In genomic region chr11:96235725-96236124, GRCh38 we compare ENCODE assay signal across 10 cellular contexts.
A peak's percentile ranks its signal among the peaks of the same experiment; 100 is the strongest.
DNase-seq lines count a peak whose midpoint lies in the region; ATAC-seq and TF ChIP-seq lines count a peak whose summit lies in the region.
"Had no signal": no experiment of that assay in that cellular context is flagged by ENCODE, and none has a peak within 500 bp of the region (broad histone marks: within the 10 kb centered on the region; RNA-seq: fewer than 3 reads in every experiment).

No MANE protein-coding gene starts in this region.

- peak overlapping the region; percentile 82 for H3K27ac Mint-ChIP-seq in activated CD4-positive, alpha-beta T cell treated with anti-CD3 and anti-CD28 coated beads, Interleukin-2, amount 10 ng/mL, durations not matched to agents 7 days and 5 days
- no peak overlapping the region for H3K27ac Mint-ChIP-seq in neural progenitor cell
- H3K27ac Mint-ChIP-seq: H9 had no signal

- H3K9me3 ChIP-seq in HEK293 (ENCODE audit: control insufficient read depth, insufficient read depth, low read depth, low read length) = no peaks in the 10 kb centered on the region
- H3K9me3 ChIP-seq in sigmoid colon = no peaks in the 10 kb centered on the region
- no peaks in the 10 kb centered on the region for H3K9me3 ChIP-seq in neural progenitor cell (ENCODE audit: low read depth)

- POLR2A ChIA-PET in HEK293 (lab: Yijun Ruan, JAX) = no interaction called here
- POLR2A ChIA-PET in activated CD4-positive, alpha-beta T cell treated with anti-CD3 and anti-CD28 coated beads, Interleukin-2, amount 10 ng/mL, durations not matched to agents 7 days and 5 days (lab: Charles Lee) = interaction anchor here (0.6 kb wide), 1 partner anchor 102 kb away, joined by 4 read pairs; no protein-coding TSS in a partner anchor

- no peaks in the 10 kb centered on the region for H3K27me3 Mint-ChIP-seq in activated CD4-positive, alpha-beta T cell treated with anti-CD3 and anti-CD28 coated beads, Interleukin-2, amount 10 ng/mL, durations not matched to agents 7 days and 5 days
- peaks cover 2% of the 10 kb centered on the region for H3K27me3 Mint-ChIP-seq in neural progenitor cell (ENCODE audit: insufficient read depth, low read depth)

- peaks cover 23% of the 10 kb centered on the region for H3K36me3 Mint-ChIP-seq in activated CD4-positive, alpha-beta T cell treated with anti-CD3 and anti-CD28 coated beads, Interleukin-2, amount 10 ng/mL, durations not matched to agents 7 days and 5 days (ENCODE audit: low read depth)
- peaks cover 8% of the 10 kb centered on the region for H3K36me3 Mint-ChIP-seq in neural progenitor cell

- peaks cover 20% of the 10 kb centered on the region for H3K4me1 ChIP-seq in HEK293 (ENCODE audit: control insufficient read depth, insufficient read depth, low read length)
- H3K4me1 ChIP-seq in sigmoid colon = peaks cover 0 to 51% (median 43%) of the 10 kb centered on the region in 4 donors
- H3K4me1 ChIP-seq in neural progenitor cell = peaks cover 27% of the 10 kb centered on the region

- intact Hi-C loops in sigmoid colon (cut with DNase I) = loop anchor here (5.0 kb wide), 1 partner anchor 178 kb away; no protein-coding TSS in a partner anchor

- H3F3A ChIP-seq in neural progenitor cell (ENCODE audit: low read depth) = no peaks in the 10 kb centered on the region

- TF ChIP-seq CTCF in HEK293 (tag by site-specific recombination; IDR thresholded peaks at IDR 0.05) (no peak), sigmoid colon (IDR thresholded peaks at IDR 0.05) (no peak), neural progenitor cell (IDR thresholded peaks at IDR 0.05) (no peak)

- no peak overlapping the region for H3K27ac ChIP-seq in HEK293 (ENCODE audit: extremely low read depth, low read depth, low read length)
- H3K27ac ChIP-seq in sigmoid colon = peak overlapping the region in 3 of 4 donors; percentile 24 to 70 (median 41)
- no peak overlapping the region for H3K27ac ChIP-seq in neural progenitor cell

- 67 to 83% methylated on average over 4 of the region's 4 CpGs for WGBS in sigmoid colon, 2 donors

- H3K36me3 ChIP-seq in HEK293 (ENCODE audit: control insufficient read depth in 2 of 2, insufficient read depth in 1 of 2, low read length in 2 of 2) (no peaks in the 10 kb centered on the region), sigmoid colon (no peaks in the 10 kb centered on the region), H7 (replicated peaks; ENCODE audit: control insufficient read depth, insufficient read depth, low read length) (no peaks in the 10 kb centered on the region), neural progenitor cell (no peaks in the 10 kb centered on the region)

- H3K4me3 ChIP-seq in HEK293 (ENCODE audit: low read depth, low read length) = no peak overlapping the region
- no peak overlapping the region for H3K4me3 ChIP-seq in sigmoid colon
- no peak overlapping the region for H3K4me3 ChIP-seq in H7 (ENCODE audit: insufficient read depth, low read depth, low read length)
- no peak overlapping the region for H3K4me3 ChIP-seq in neural progenitor cell

- no peaks in the 10 kb centered on the region for H3K27me3 ChIP-seq in sigmoid colon
- no peaks in the 10 kb centered on the region for H3K27me3 ChIP-seq in H7 (ENCODE audit: control insufficient read depth, insufficient read depth, low read length)
- no peaks in the 10 kb centered on the region for H3K27me3 ChIP-seq in neural progenitor cell

- peak overlapping the region; percentile 31 for H3K4me3 Mint-ChIP-seq in activated CD4-positive, alpha-beta T cell treated with anti-CD3 and anti-CD28 coated beads, Interleukin-2, amount 10 ng/mL, durations not matched to agents 7 days and 5 days
- no peak overlapping the region for H3K4me3 Mint-ChIP-seq in neural progenitor cell
- H3K4me3 Mint-ChIP-seq: H9 had no signal

- ATAC-seq in GM18520 (IDR thresholded peaks at IDR 0.05; ENCODE audit: unreplicated experiment) = peak; percentile 94
- no peak for ATAC-seq in HG03135 (IDR thresholded peaks at IDR 0.05; ENCODE audit: unreplicated experiment)
- ATAC-seq: left colon had no signal

- H3K79me2 ChIP-seq in neural progenitor cell (ENCODE audit: low read depth) = no peaks in the 10 kb centered on the region

- H3K4me2 ChIP-seq in neural progenitor cell = no peak overlapping the region

- peaks cover 37% of the 10 kb centered on the region for H3K4me1 Mint-ChIP-seq in activated CD4-positive, alpha-beta T cell treated with anti-CD3 and anti-CD28 coated beads, Interleukin-2, amount 10 ng/mL, durations not matched to agents 7 days and 5 days
- peaks cover 13% of the 10 kb centered on the region for H3K4me1 Mint-ChIP-seq in neural progenitor cell

- no peaks in the 10 kb centered on the region for H4K20me1 ChIP-seq in neural progenitor cell (ENCODE audit: low read depth)

- peaks cover 3% of the 10 kb centered on the region for H3K9me3 Mint-ChIP-seq in activated CD4-positive, alpha-beta T cell treated with anti-CD3 and anti-CD28 coated beads, Interleukin-2, amount 10 ng/mL, durations not matched to agents 7 days and 5 days
- H3K9me3 Mint-ChIP-seq in neural progenitor cell = no peaks in the 10 kb centered on the region
- H3K9me3 Mint-ChIP-seq: H9 had no signal

- CTCF ChIA-PET in HEK293 (lab: Yijun Ruan, JAX) = no interaction called here
- CTCF ChIA-PET in activated CD4-positive, alpha-beta T cell treated with anti-CD3 and anti-CD28 coated beads, Interleukin-2, amount 10 ng/mL, durations not matched to agents 7 days and 5 days (lab: Charles Lee) = interaction anchor here (0.5 to 4.5 kb wide), 5 partner anchors 11 to 108 kb away, joined by 3 to 28 read pairs (median 4); partner anchors contain the start of gene MAML2

- peak; percentile 50 for DNase-seq in activated CD4-positive, alpha-beta T cell treated with anti-CD3 and anti-CD28 coated beads, Interleukin-2, amount 10 ng/mL, durations not matched to agents 7 days and 5 days
- DNase-seq in sigmoid colon (no peak), H7 (no peak), neural progenitor cell (ENCODE audit: low spot score) (no peak), NCI-H510A (lab: John Stamatoyannopoulos, UW) (no peak)
- DNase-seq: H9, left colon had no signal

- H2AFZ ChIP-seq in neural progenitor cell (replicated peaks) = no peak overlapping the region

- TF ChIP-seq EP300 in sigmoid colon (IDR thresholded peaks at IDR 0.05) = no peak

- no peak overlapping the region for H3K9ac ChIP-seq in neural progenitor cell

- no peak for TF ChIP-seq POLR2A in sigmoid colon (IDR thresholded peaks at IDR 0.05)

TF ChIP-seq in HEK293, 187 proteins besides CTCF, POLR2A, EP300 and RAD21:
- TF ChIP-seq FEZF1 (tag by site-specific recombination; IDR thresholded peaks at IDR 0.05) = peak; percentile 73
- TF ChIP-seq, protein P1, sequence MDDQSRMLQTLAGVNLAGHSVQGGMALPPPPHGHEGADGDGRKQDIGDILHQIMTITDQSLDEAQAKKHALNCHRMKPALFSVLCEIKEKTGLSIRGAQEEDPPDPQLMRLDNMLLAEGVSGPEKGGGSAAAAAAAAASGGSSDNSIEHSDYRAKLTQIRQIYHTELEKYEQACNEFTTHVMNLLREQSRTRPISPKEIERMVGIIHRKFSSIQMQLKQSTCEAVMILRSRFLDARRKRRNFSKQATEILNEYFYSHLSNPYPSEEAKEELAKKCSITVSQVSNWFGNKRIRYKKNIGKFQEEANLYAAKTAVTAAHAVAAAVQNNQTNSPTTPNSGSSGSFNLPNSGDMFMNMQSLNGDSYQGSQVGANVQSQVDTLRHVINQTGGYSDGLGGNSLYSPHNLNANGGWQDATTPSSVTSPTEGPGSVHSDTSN (CRISPR knock-in tag; IDR thresholded peaks at IDR 0.05) = no peak
- TF ChIP-seq, protein P2, sequence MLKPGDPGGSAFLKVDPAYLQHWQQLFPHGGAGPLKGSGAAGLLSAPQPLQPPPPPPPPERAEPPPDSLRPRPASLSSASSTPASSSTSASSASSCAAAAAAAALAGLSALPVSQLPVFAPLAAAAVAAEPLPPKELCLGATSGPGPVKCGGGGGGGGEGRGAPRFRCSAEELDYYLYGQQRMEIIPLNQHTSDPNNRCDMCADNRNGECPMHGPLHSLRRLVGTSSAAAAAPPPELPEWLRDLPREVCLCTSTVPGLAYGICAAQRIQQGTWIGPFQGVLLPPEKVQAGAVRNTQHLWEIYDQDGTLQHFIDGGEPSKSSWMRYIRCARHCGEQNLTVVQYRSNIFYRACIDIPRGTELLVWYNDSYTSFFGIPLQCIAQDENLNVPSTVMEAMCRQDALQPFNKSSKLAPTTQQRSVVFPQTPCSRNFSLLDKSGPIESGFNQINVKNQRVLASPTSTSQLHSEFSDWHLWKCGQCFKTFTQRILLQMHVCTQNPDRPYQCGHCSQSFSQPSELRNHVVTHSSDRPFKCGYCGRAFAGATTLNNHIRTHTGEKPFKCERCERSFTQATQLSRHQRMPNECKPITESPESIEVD (tag by site-specific recombination; IDR thresholded peaks at IDR 0.05) = peak; percentile 55
TF ChIP-seq in HEK293: peak in this region for 2.

Comparison
In these comparisons a context has a peak if more than half of its experiments do, and no peak if none do; other contexts are left out.
1. H3K27ac ChIP-seq: peak in sigmoid colon (3 of 4); none in HEK293 (single experiment) and neural progenitor cell (single experiment).